Comparison of ENCODE assay signal across 8 cellular contexts in the genomic region with DNA sequence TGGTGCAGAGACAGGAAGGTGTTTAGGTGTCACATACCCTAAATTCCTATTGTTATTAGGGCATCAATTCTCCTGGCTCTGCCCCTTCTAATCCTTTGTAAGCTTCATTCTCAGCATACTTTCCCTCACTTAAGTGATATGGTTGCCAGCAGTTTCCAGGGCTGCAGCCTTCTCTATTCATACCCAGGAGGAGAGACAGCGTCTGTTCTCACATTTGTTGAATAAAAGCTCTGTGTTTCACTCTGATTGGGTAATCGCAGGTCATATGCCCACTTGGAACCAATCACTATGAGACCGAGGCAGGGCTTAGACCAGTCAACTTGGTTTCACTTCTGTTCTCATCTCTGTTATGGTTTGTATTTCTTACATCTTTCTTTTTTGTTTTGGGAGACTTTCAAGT.
DNase-seq lines count a peak whose midpoint lies in the region; ATAC-seq and TF ChIP-seq lines count a peak whose summit lies in the region.

No MANE protein-coding gene starts in this region.

- peak overlapping the region; percentile 77 for H3K4me2 ChIP-seq in PC-3 (ENCODE audit: low read length)

- H3K27me3 Mint-ChIP-seq in effector memory CD8-positive, alpha-beta T cell, result no peaks in the 10 kb centered on the region

- TF ChIP-seq CTCF in AG04450 (IDR thresholded peaks at IDR 0.05; ENCODE audit: low read depth, low read length) (no peak), PC-3 (conservative IDR thresholded peaks at IDR 0.05; ENCODE audit: low read depth, low read length) (no peak), tibial artery (IDR thresholded peaks at IDR 0.05) (no peak)

- no peaks in the 10 kb centered on the region for H3K9me2 ChIP-seq in PC-3 (replicated peaks; ENCODE audit: low read length)

- POLR2A ChIA-PET in AG04450 (lab: Yijun Ruan, JAX), result no interaction called here
- POLR2A ChIA-PET in PC-3 (lab: Charles Lee; ENCODE audit: unreplicated experiment), result no interaction called here

- H3K9me3 ChIP-seq in AG04450 (ENCODE audit: control insufficient read depth, insufficient read depth, low read length) (no peaks in the 10 kb centered on the region), PC-3 (ENCODE audit: low read length) (no peaks in the 10 kb centered on the region), tibial artery (no peaks in the 10 kb centered on the region)

- peak; percentile 69 for DNase-seq in AG04450 (ENCODE audit: low read depth, low spot score)
- DNase-seq in PC-3, result peak; percentile 70
- peak; percentile 17 to 29 (median 27) for DNase-seq in effector memory CD8-positive, alpha-beta T cell
- DNase-seq in medulla oblongata (ENCODE audit: extremely low spot score), result peak; percentile 98
- peak; percentile 54 to 68 for DNase-seq in tibial artery

- H3K27ac ChIP-seq in AG04450 (ENCODE audit: low read depth, low read length), result no peak overlapping the region
- no peak overlapping the region for H3K27ac ChIP-seq in PC-3 (ENCODE audit: low read length)
- peak overlapping the region in 1 of 2 donors; percentile 32 for H3K27ac ChIP-seq in tibial artery

- no peaks in the 10 kb centered on the region for H3K36me3 Mint-ChIP-seq in effector memory CD8-positive, alpha-beta T cell (ENCODE audit: insufficient read depth)

- H3K4me3 ChIP-seq in AG04450 (ENCODE audit: low read depth, low read length) (peak overlapping the region; percentile 52), PC-3 (ENCODE audit: low read length) (peak overlapping the region; percentile 61), tibial artery (peak overlapping the region; percentile 43 to 44)

- no TSS peak for BruUV-seq in PC-3 (replicated peaks; lab: Mats Ljungman, UMichigan)

- H3K9me3 Mint-ChIP-seq in effector memory CD8-positive, alpha-beta T cell, result no peaks in the 10 kb centered on the region

- H3K27ac Mint-ChIP-seq in effector memory CD8-positive, alpha-beta T cell, result peak overlapping the region in 1 of 2 donors; percentile 85

- ATAC-seq in GM18519 (IDR thresholded peaks at IDR 0.05; ENCODE audit: low FRiP score, unreplicated experiment) (peak; percentile 88), HG03060 (IDR thresholded peaks at IDR 0.05; ENCODE audit: low read depth, unreplicated experiment) (peak; percentile 98), PC-3 (peak; percentile 77), HG03025 (IDR thresholded peaks at IDR 0.05; ENCODE audit: low FRiP score, unreplicated experiment) (no peak)
- ATAC-seq in effector memory CD8-positive, alpha-beta T cell (replicated peaks), result peak; percentile 99

- H3K36me3 ChIP-seq in PC-3 (ENCODE audit: low read depth, low read length) (no peaks in the 10 kb centered on the region), tibial artery (no peaks in the 10 kb centered on the region)

- H3F3A ChIP-seq in PC-3 (ENCODE audit: low read length, unreplicated experiment), result no peaks in the 10 kb centered on the region

- CTCF ChIA-PET in AG04450 (lab: Charles Lee), result interaction anchor here (0.7 to 1.1 kb wide), 2 partner anchors 28 to 414 kb away, joined by 3 to 5 read pairs; no protein-coding TSS in a partner anchor
- CTCF ChIA-PET in PC-3 (lab: Charles Lee), result no interaction called here

- no peak overlapping the region for H3K9ac ChIP-seq in PC-3 (ENCODE audit: low read length)

- no peaks in the 10 kb centered on the region for H3K27me3 ChIP-seq in AG04450 (ENCODE audit: control insufficient read depth, insufficient read depth, low read length)
- H3K27me3 ChIP-seq in PC-3 (ENCODE audit: low read length), result peaks cover 28% of the 10 kb centered on the region
- H3K27me3 ChIP-seq in tibial artery, result no peaks in the 10 kb centered on the region

- no peaks in the 10 kb centered on the region for H4K20me1 ChIP-seq in PC-3 (ENCODE audit: low read length)

- H3K4me1 ChIP-seq in PC-3 (ENCODE audit: insufficient read depth, low read length) (no peaks in the 10 kb centered on the region), tibial artery (no peaks in the 10 kb centered on the region)

- peak overlapping the region; percentile 24 to 74 for H3K4me3 Mint-ChIP-seq in effector memory CD8-positive, alpha-beta T cell

- peak overlapping the region; percentile 75 for H2AFZ ChIP-seq in PC-3 (ENCODE audit: low read length)

- no peaks in the 10 kb centered on the region for H3K79me2 ChIP-seq in PC-3 (ENCODE audit: low read length)

- H3K4me1 Mint-ChIP-seq in effector memory CD8-positive, alpha-beta T cell (ENCODE audit: low read depth in 2 of 2), result peaks cover 4 to 6% of the 10 kb centered on the region in 2 donors

- intact Hi-C loops in PC-3 (cut with micrococcal nuclease), result no loop called here
- intact Hi-C loops in tibial artery (cut with DNase I; ENCODE audit: low total_unique reads), result no loop called here

Comparison
In these comparisons a context has a peak if more than half of its experiments do, and no peak if none do; other contexts are left out.
1. DNase-seq: peak in every context shown above with its lines; median percentile 98 in medulla oblongata; 70 in PC-3; 69 in AG04450; 61 in tibial artery; 27 in effector memory CD8-positive, alpha-beta T cell.